In genomic region chr5:66595877-66596790, GRCh38 we compare ENCODE assay signal across 8 cellular contexts. TPM values are rescaled to one million over a fixed set of nuclear protein-coding genes. Genes with fewer than 3 reads are reported as not detected.
A peak's percentile ranks its signal among the peaks of the same experiment; 100 is the strongest.
DNase-seq lines count a peak whose midpoint lies in the region; TF ChIP-seq lines count a peak whose summit lies in the region.

Gene MAST4, plus strand, starts transcription at chr5:66596393. Its CDS starts 263 bp downstream, at chr5:66596656.

- peaks cover 58% of the 10 kb centered on the region for H3K27me3 ChIP-seq in H7 (ENCODE audit: control insufficient read depth, insufficient read depth, low read length)
- H3K27me3 ChIP-seq in tibial nerve = peaks cover 0 to 55% of the 10 kb centered on the region in 2 donors

- peak in 1 of 2 donors; percentile 75 for TF ChIP-seq EP300 in tibial nerve (IDR thresholded peaks at IDR 0.05)

- no peaks in the 10 kb centered on the region for H3K36me3 Mint-ChIP-seq in activated naive CD8-positive, alpha-beta T cell

- no peak within 1 kb of the TSS for H3K27ac Mint-ChIP-seq in activated naive CD8-positive, alpha-beta T cell

- peak within 1 kb of the TSS in 2 of 4 donors; percentile 20 to 26 for H3K27ac ChIP-seq in tibial nerve

- peak; percentile 94 for DNase-seq in ELF-1 (ENCODE audit: low read depth, low spot score)
- peak; percentile 98 for DNase-seq in H7
- peak; percentile 82 for DNase-seq in LNCaP clone FGC (ENCODE audit: low read depth)
- peak; percentile 46 to 93 (median 85) for DNase-seq in head of caudate nucleus
- peak in 54 of 56 donors; percentile 1 to 88 (median 58) for DNase-seq in nucleus accumbens (lab: John Stamatoyannopoulos, UW)
- DNase-seq in tibial nerve (ENCODE audit: low spot score in 2 of 2) = peak; percentile 43 to 51

- H3K4me3 ChIP-seq in H7 (ENCODE audit: insufficient read depth, low read depth, low read length) = peak within 1 kb of the TSS; percentile 71
- peak within 1 kb of the TSS; percentile 64 for H3K4me3 ChIP-seq in LNCaP clone FGC (ENCODE audit: low read depth, low read length)
- peak within 1 kb of the TSS; percentile 44 to 79 (median 66) for H3K4me3 ChIP-seq in tibial nerve

- H3K9me3 ChIP-seq in tibial nerve = no peaks in the 10 kb centered on the region

- peaks cover 42% of the 10 kb centered on the region for H3K27me3 Mint-ChIP-seq in activated naive CD8-positive, alpha-beta T cell

- H3K36me3 ChIP-seq in H7 (replicated peaks; ENCODE audit: control insufficient read depth, insufficient read depth, low read length) (no peaks in the 10 kb centered on the region), tibial nerve (no peaks in the 10 kb centered on the region)

- H3K9me3 Mint-ChIP-seq in activated naive CD8-positive, alpha-beta T cell (ENCODE audit: low read depth) = no peaks in the 10 kb centered on the region

- intact Hi-C loops in head of caudate nucleus (cut with DNase I) = no loop called here

- TF ChIP-seq CTCF in LNCaP clone FGC (IDR thresholded peaks at IDR 0.05; ENCODE audit: control insufficient read depth, extremely low read depth, insufficient read depth) (no peak), tibial nerve (IDR thresholded peaks at IDR 0.05) (no peak)

- TF ChIP-seq POLR2A in Raji (IDR thresholded peaks at IDR 0.05; ENCODE audit: insufficient read depth, low read depth, low read length) (peak; percentile 84), tibial nerve (IDR thresholded peaks at IDR 0.05) (peak in 1 of 2 donors; percentile 63)

- peaks cover 0 to 28% (median 11%) of the 10 kb centered on the region in 4 donors for H3K4me1 ChIP-seq in tibial nerve

- peak within 1 kb of the TSS; percentile 83 for H3K4me3 Mint-ChIP-seq in activated naive CD8-positive, alpha-beta T cell

- H3K4me1 Mint-ChIP-seq in activated naive CD8-positive, alpha-beta T cell (ENCODE audit: low read depth) = peaks cover 19% of the 10 kb centered on the region

- WGBS in tibial nerve, 2 donors = 0 to 1% methylated on average over 34 to 73 of the region's 87 CpGs

RNA-seq across cellular contexts. Expression of gene MAST4, which starts in this region (rescaled TPM):
- total RNA-seq in H7 (2014; rRNA removed; shearing (Covaris generic)) = 1.6 and 3.0 TPM in 2 replicates
- 10 to 100 TPM; 19.5 to 44.1 (median 24.1) TPM for total RNA-seq in tibial nerve

Comparison
In these comparisons a context has a peak if more than half of its experiments do, and no peak if none do; other contexts are left out.
1. DNase-seq: peak in every context shown above with its lines; median percentile 98 in H7; 94 in ELF-1; 85 in head of caudate nucleus; 82 in LNCaP clone FGC; 58 in nucleus accumbens; 47 in tibial nerve.